Comparison of ENCODE assay signal across 13 cellular contexts in the genomic region with DNA sequence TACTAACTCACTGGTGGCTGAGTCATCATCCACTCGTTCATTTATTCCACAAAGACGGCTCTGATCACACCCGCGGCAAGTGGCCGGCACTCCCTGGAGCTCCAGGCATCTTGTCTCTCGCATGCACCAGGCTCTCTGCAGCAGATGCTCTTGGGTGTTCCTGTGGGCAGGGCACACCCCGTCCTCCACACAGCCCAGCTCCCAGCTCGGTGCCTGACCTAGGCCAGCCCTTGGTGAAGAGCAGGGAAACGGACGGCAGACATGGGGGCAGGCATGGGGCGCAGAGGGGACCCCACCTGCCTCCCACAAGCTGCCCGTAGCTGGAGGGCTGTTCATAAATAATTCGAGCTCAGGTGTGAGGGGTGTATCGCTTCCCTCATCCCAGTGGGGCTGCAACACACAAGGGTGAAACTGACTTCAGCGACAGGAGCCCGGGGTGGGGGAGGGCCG. TPM values are rescaled to one million over a fixed set of nuclear protein-coding genes. Genes with fewer than 3 reads are reported as not detected.
DNase-seq lines count a peak whose midpoint lies in the region; ATAC-seq and TF ChIP-seq lines count a peak whose summit lies in the region.
"Had no signal": no experiment of that assay in that cellular context is flagged by ENCODE, and none has a peak within 500 bp of the region (broad histone marks: within the 10 kb centered on the region; RNA-seq: fewer than 3 reads in every experiment).

No MANE protein-coding gene starts in this region.

- no peaks in the 10 kb centered on the region for H3K9me3 Mint-ChIP-seq in activated CD8-positive, alpha-beta T cell treated with anti-CD3 and anti-CD28 coated beads for 36 hours

- H3K36me3 ChIP-seq in breast epithelium = no peaks in the 10 kb centered on the region
- H3K36me3 ChIP-seq: tibial artery had no signal

- no peak for TF ChIP-seq CTCF in HFF-Myc (IDR thresholded peaks at IDR 0.05; ENCODE audit: low read depth, low read length, missing control alignments)
- TF ChIP-seq CTCF in breast epithelium (IDR thresholded peaks at IDR 0.05) = no peak
- TF ChIP-seq CTCF in activated CD8-positive, alpha-beta T cell treated with anti-CD3 and anti-CD28 coated beads for 36 hours (IDR thresholded peaks at IDR 0.05) = no peak

- no peak for TF ChIP-seq POLR2A in breast epithelium (IDR thresholded peaks at IDR 0.05)

- CTCF ChIA-PET in activated CD8-positive, alpha-beta T cell treated with anti-CD3 and anti-CD28 coated beads for 36 hours (lab: Charles Lee) = no interaction called here

- no peaks in the 10 kb centered on the region for H3K4me1 ChIP-seq in breast epithelium

- no peaks in the 10 kb centered on the region for H3K4me1 Mint-ChIP-seq in activated CD8-positive, alpha-beta T cell treated with anti-CD3 and anti-CD28 coated beads for 36 hours (ENCODE audit: low read depth)

- no peak overlapping the region for H3K27ac Mint-ChIP-seq in activated CD8-positive, alpha-beta T cell treated with anti-CD3 and anti-CD28 coated beads for 36 hours
- H3K27ac Mint-ChIP-seq: activated naive CD8-positive, alpha-beta T cell; naive B cell had no signal

- peaks cover 5% of the 10 kb centered on the region for H3K27me3 Mint-ChIP-seq in activated CD8-positive, alpha-beta T cell treated with anti-CD3 and anti-CD28 coated beads for 36 hours

- POLR2A ChIA-PET in activated CD8-positive, alpha-beta T cell treated with anti-CD3 and anti-CD28 coated beads for 36 hours (lab: Charles Lee) = no interaction called here

- H3K9me3 ChIP-seq in breast epithelium = no peaks in the 10 kb centered on the region
- H3K9me3 ChIP-seq: tibial artery had no signal

- ATAC-seq in HG03354 (IDR thresholded peaks at IDR 0.05; ENCODE audit: poor library complexity, severe bottlenecking, unreplicated experiment) (no peak), GM21737 (IDR thresholded peaks at IDR 0.05; ENCODE audit: unreplicated experiment) (no peak)
- ATAC-seq in activated CD8-positive, alpha-beta T cell treated with anti-CD3 and anti-CD28 coated beads for 36 hours = no peak

- H3K27ac ChIP-seq in breast epithelium = peak overlapping the region; percentile 43 to 64
- H3K27ac ChIP-seq: coronary artery, tibial artery had no signal

- H3K4me3 Mint-ChIP-seq in activated CD8-positive, alpha-beta T cell treated with anti-CD3 and anti-CD28 coated beads for 36 hours = no peak overlapping the region
- H3K4me3 Mint-ChIP-seq: activated naive CD8-positive, alpha-beta T cell; naive B cell had no signal

- intact Hi-C loops in breast epithelium (cut with DNase I; ENCODE audit: low total_unique reads) = no loop called here
- intact Hi-C loops in posterior vena cava (cut with DNase I) = no loop called here
- intact Hi-C loops in activated CD8-positive, alpha-beta T cell treated with anti-CD3 and anti-CD28 coated beads for 36 hours (cut with micrococcal nuclease) = no loop called here

- H3K4me3 ChIP-seq in HFF-Myc (replicated peaks; ENCODE audit: low read depth, low read length) (no peak overlapping the region), breast epithelium (no peak overlapping the region)
- H3K4me3 ChIP-seq: coronary artery, tibial artery had no signal

- DNase-seq in NCI-H1417 (lab: John Stamatoyannopoulos, UW) (peak in 2 of 3 experiments; percentile 2 to 30), NCI-H1417 treated with DMSO at 0.1 percent for 48 hours (lab: John Stamatoyannopoulos, UW) (no peak), HFF-Myc (ENCODE audit: extremely low read depth, low read depth) (peak; percentile 1), breast epithelium (ENCODE audit: low spot score in 2 of 2) (peak in 1 of 2 donors; percentile 54), posterior vena cava (ENCODE audit: low spot score) (peak; percentile 44)
- DNase-seq in activated CD8-positive, alpha-beta T cell treated with anti-CD3 and anti-CD28 coated beads for 36 hours = no peak
- DNase-seq: activated CD4-positive, alpha-beta T cell treated with anti-CD3 and anti-CD28 coated beads for 48 hours; naive B cell; tibial artery had no signal

- H3K27me3 ChIP-seq in breast epithelium = no peaks in the 10 kb centered on the region

- H3K36me3 Mint-ChIP-seq in activated CD8-positive, alpha-beta T cell treated with anti-CD3 and anti-CD28 coated beads for 36 hours (ENCODE audit: low read depth) = no peaks in the 10 kb centered on the region
- H3K36me3 Mint-ChIP-seq: activated naive CD8-positive, alpha-beta T cell had no signal

RNA-seq across cellular contexts. Expression of a gene that starts 51.5 kb away (rescaled TPM):
- total RNA-seq in breast epithelium (10 to 100 TPM; 35.0 to 60.6 (median 42.3) TPM), posterior vena cava (1 to 10 TPM; 5.8 to 9.9 TPM)
- total RNA-seq in activated CD8-positive, alpha-beta T cell treated with anti-CD3 and anti-CD28 coated beads for 36 hours = not detected

Comparison
In these comparisons a context has a peak if more than half of its experiments do, and no peak if none do; other contexts are left out.
1. DNase-seq: peak in NCI-H1417 (2 of 3), HFF-Myc (single experiment) and posterior vena cava (single experiment); none in NCI-H1417 treated with DMSO at 0.1 percent for 48 hours (single experiment) and activated CD8-positive, alpha-beta T cell treated with anti-CD3 and anti-CD28 coated beads for 36 hours (single experiment).
2. RNA of a gene that starts 51.5 kb away (total RNA-seq): 35.0 to 60.6 TPM in breast epithelium and 5.8 to 9.9 TPM in posterior vena cava; not detected in activated CD8-positive, alpha-beta T cell treated with anti-CD3 and anti-CD28 coated beads for 36 hours; every median in the first group is over 4 times any median in the second.